In genomic region chr3:111581403-111582113, GRCh38 we compare ENCODE assay signal across 19 cellular contexts. TPM values are rescaled to one million over a fixed set of nuclear protein-coding genes. Genes with fewer than 3 reads are reported as not detected.
DNase-seq lines count a peak whose midpoint lies in the region; ATAC-seq and TF ChIP-seq lines count a peak whose summit lies in the region.
"Had no signal": no experiment of that assay in that cellular context is flagged by ENCODE, and none has a peak within 500 bp of the region (broad histone marks: within the 10 kb centered on the region; RNA-seq: fewer than 3 reads in every experiment).

No MANE protein-coding gene starts in this region.

- TF ChIP-seq CTCF in type B pancreatic cell (conservative IDR thresholded peaks at IDR 0.05): no peak

- ATAC-seq in T-helper 17 cell (no peak), left lobe of liver (no peak)
- no peak for ATAC-seq in effector memory CD8-positive, alpha-beta T cell (replicated peaks)
- ATAC-seq: heart left ventricle had no signal

- DNase-seq in activated naive CD4-positive, alpha-beta T cell (lab: John Stamatoyannopoulos, UW): no peak
- DNase-seq in T-helper 17 cell (no peak), type B pancreatic cell (ENCODE audit: extremely low spot score, unreplicated experiment) (no peak), Kasumi-1 (lab: John Stamatoyannopoulos, UW) (no peak), left lobe of liver (ENCODE audit: low spot score) (no peak), NCI-H128 (lab: John Stamatoyannopoulos, UW; ENCODE audit: unreplicated experiment) (no peak)
- DNase-seq in effector memory CD8-positive, alpha-beta T cell: no peak
- DNase-seq: activated CD8-positive, alpha-beta memory T cell treated with anti-CD3 and anti-CD28 coated beads for 24 hours; GF-D8; H9; heart left ventricle; NCI-H1694 treated with DMSO at 0.1 percent for 48 hours; NCI-H446 treated with DMSO at 0.1 percent for 48 hours; SJCRH30 had no signal

- H3K36me3 Mint-ChIP-seq in activated naive CD4-positive, alpha-beta T cell treated with anti-CD3 and anti-CD28 coated beads, Interleukin-2, amount 50 U/mL, for 24 hours: peaks cover 51% of the 10 kb centered on the region
- peaks cover 24% of the 10 kb centered on the region for H3K36me3 Mint-ChIP-seq in T-helper 17 cell (ENCODE audit: low read depth)
- H3K36me3 Mint-ChIP-seq in effector memory CD8-positive, alpha-beta T cell (ENCODE audit: insufficient read depth): peaks cover 45% of the 10 kb centered on the region
- H3K36me3 Mint-ChIP-seq in type B pancreatic cell: no peaks in the 10 kb centered on the region
- H3K36me3 Mint-ChIP-seq: neural progenitor cell had no signal

- H3K9me3 Mint-ChIP-seq in activated naive CD4-positive, alpha-beta T cell treated with anti-CD3 and anti-CD28 coated beads, Interleukin-2, amount 50 U/mL, for 24 hours: no peaks in the 10 kb centered on the region
- H3K9me3 Mint-ChIP-seq in effector memory CD8-positive, alpha-beta T cell: no peaks in the 10 kb centered on the region
- peaks cover 4% of the 10 kb centered on the region for H3K9me3 Mint-ChIP-seq in type B pancreatic cell

- H3K4me3 Mint-ChIP-seq in activated naive CD4-positive, alpha-beta T cell treated with anti-CD3 and anti-CD28 coated beads, Interleukin-2, amount 50 U/mL, for 24 hours: no peak overlapping the region
- H3K4me3 Mint-ChIP-seq in T-helper 17 cell (no peak overlapping the region), type B pancreatic cell (no peak overlapping the region)
- H3K4me3 Mint-ChIP-seq in effector memory CD8-positive, alpha-beta T cell: no peak overlapping the region
- H3K4me3 Mint-ChIP-seq: H9, neural progenitor cell had no signal

- no peaks in the 10 kb centered on the region for H3K27me3 Mint-ChIP-seq in activated naive CD4-positive, alpha-beta T cell treated with anti-CD3 and anti-CD28 coated beads, Interleukin-2, amount 50 U/mL, for 24 hours
- no peaks in the 10 kb centered on the region for H3K27me3 Mint-ChIP-seq in T-helper 17 cell
- H3K27me3 Mint-ChIP-seq in effector memory CD8-positive, alpha-beta T cell: no peaks in the 10 kb centered on the region
- H3K27me3 Mint-ChIP-seq in type B pancreatic cell: peaks cover 4% of the 10 kb centered on the region

- H3K27ac Mint-ChIP-seq in activated naive CD4-positive, alpha-beta T cell treated with anti-CD3 and anti-CD28 coated beads, Interleukin-2, amount 50 U/mL, for 24 hours: peak overlapping the region; percentile 56
- peak overlapping the region; percentile 46 for H3K27ac Mint-ChIP-seq in T-helper 17 cell
- peak overlapping the region; percentile 37 to 84 for H3K27ac Mint-ChIP-seq in effector memory CD8-positive, alpha-beta T cell
- peak overlapping the region; percentile 42 for H3K27ac Mint-ChIP-seq in type B pancreatic cell
- H3K27ac Mint-ChIP-seq: neural progenitor cell had no signal

- H3K4me1 Mint-ChIP-seq in activated naive CD4-positive, alpha-beta T cell treated with anti-CD3 and anti-CD28 coated beads, Interleukin-2, amount 50 U/mL, for 24 hours: peaks cover 86% of the 10 kb centered on the region
- H3K4me1 Mint-ChIP-seq in T-helper 17 cell: peaks cover 41% of the 10 kb centered on the region
- H3K4me1 Mint-ChIP-seq in effector memory CD8-positive, alpha-beta T cell (ENCODE audit: low read depth in 2 of 2): peaks cover 25 to 39% of the 10 kb centered on the region in 2 donors
- no peaks in the 10 kb centered on the region for H3K4me1 Mint-ChIP-seq in type B pancreatic cell (ENCODE audit: unreplicated experiment)
- H3K4me1 Mint-ChIP-seq: neural progenitor cell had no signal

- H3K9me3 ChIP-seq in T-helper 17 cell (ENCODE audit: control insufficient read depth, low read length, poor library complexity, severe bottlenecking): no peaks in the 10 kb centered on the region
- H3K9me3 ChIP-seq: heart left ventricle, right atrium auricular region, SJCRH30 had no signal

RNA-seq across cellular contexts. Expression of gene ZBED2, which starts 13.6 kb away (rescaled TPM):
- total RNA-seq in T-helper 17 cell (under 1 TPM; 0.12 to 0.13 TPM), type B pancreatic cell (ENCODE audit: low replicate concordance) (2.2 and 3.3 TPM in 2 replicates), left lobe of liver (0.20 TPM)
- total RNA-seq: H9, SJCRH30, subcutaneous adipose tissue had no signal

RNA-seq across cellular contexts. Expression of gene CD96, which starts 39.6 kb away (rescaled TPM):
- total RNA-seq in T-helper 17 cell (100 to 1,000 TPM; 190 to 201 TPM), type B pancreatic cell (ENCODE audit: low replicate concordance) (not detected in 2 replicates), left lobe of liver (0.40 TPM)
- total RNA-seq: bronchial epithelial cell, H9 had no signal

Comparison
In these comparisons a context has a peak if more than half of its experiments do, and no peak if none do; other contexts are left out.
1. RNA of gene CD96, which starts 39.6 kb away (total RNA-seq): 190 to 201 TPM in T-helper 17 cell; 0.40 TPM in left lobe of liver (single experiment) and not detected in type B pancreatic cell; every median in the first group is over 100 times any median in the second.
2. Peak in every context shown above with its lines, with median percentiles within 50 percentile points of each other: H3K27ac Mint-ChIP-seq.